Comparison of ENCODE assay signal across 23 cellular contexts in the genomic region with DNA sequence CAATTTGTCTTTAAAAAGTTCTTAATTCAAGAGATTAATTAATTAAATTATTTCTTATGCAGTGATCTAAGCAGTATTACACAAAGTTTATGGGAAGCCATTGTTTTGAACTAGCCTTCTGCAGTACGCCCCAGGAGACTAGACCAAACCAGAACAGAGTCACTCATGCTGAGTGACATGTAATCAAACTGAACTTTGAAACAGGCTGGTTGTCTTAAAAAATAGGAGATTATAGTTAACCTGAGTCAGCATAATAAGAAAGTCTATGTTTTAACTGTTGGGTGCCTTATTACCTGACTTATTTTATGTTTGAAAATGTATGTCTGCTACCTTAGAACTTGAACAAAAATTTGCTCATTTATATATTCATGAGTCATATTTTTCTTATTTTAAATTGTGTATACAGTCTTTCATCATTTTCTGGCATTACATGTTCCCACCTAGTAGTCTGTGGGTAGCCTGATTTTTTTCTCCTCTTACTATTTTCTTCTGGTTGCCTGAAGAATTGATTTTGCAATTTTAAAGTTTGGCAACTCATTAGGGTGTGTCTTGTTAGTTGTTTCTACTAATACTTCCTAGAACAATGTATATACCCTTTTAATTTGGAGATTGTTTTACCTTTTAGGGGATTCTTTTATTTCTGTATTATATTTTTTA.
"Had no signal": no experiment of that assay in that cellular context is flagged by ENCODE, and none has a peak within 500 bp of the region (broad histone marks: within the 10 kb centered on the region; RNA-seq: fewer than 3 reads in every experiment).

No MANE protein-coding gene starts in this region.

- H3K4me1 ChIP-seq: adrenal gland, left lung, prostate gland, right atrium auricular region, tibial artery had no signal

- FAIRE-seq: astrocyte had no signal

- H3K27me3 ChIP-seq: adrenal gland, left lung, right atrium auricular region, tibial artery had no signal

- H3K36me3 ChIP-seq: adrenal gland, left lung, prostate gland, right atrium auricular region, tibial artery had no signal

- H3K27ac ChIP-seq: adrenal gland, epithelial cell of prostate, left lung, prostate gland, right atrium auricular region, tibial artery had no signal

- DNase-seq: activated B cell treated with CpG ODN at 0.5 μM for 24 hours; activated CD4-positive, alpha-beta T cell treated with anti-CD3 and anti-CD28 coated beads for 36 hours; activated CD4-positive, alpha-beta T cell treated with anti-CD3 and anti-CD28 coated beads, Interleukin-2, amount 50 U/mL, for 4 hours; activated CD8-positive, alpha-beta memory T cell treated with anti-CD3 and anti-CD28 coated beads for 24 hours; activated CD8-positive, alpha-beta memory T cell treated with anti-CD3 and anti-CD28 coated beads, Interleukin-2, amount 50 U/mL, for 4 hours; activated T-cell treated with anti-CD3 and anti-CD28 coated beads, Interleukin-2, amount 50 U/mL, for 24 hours; adrenal gland; cerebellar nuclear complex; cortex of kidney; endodermal cell; foreskin melanocyte; immature natural killer cell; left lung; naive thymus-derived CD8-positive, alpha-beta T cell; stimulated activated CD4-positive, alpha-beta T cell treated with anti-CD3 and anti-CD28 coated beads, Interleukin-1b, Interleukin-23, amount 100 ng/mL, for 48 hours; stimulated activated naive CD8-positive, alpha-beta T cell treated with anti-CD3 and anti-CD28 coated beads, Interleukin-15, amount 100 ng/mL, for 72 hours; T-helper 17 cell; tibial artery had no signal

- H3K9me3 ChIP-seq: adrenal gland, left lung, prostate gland, right atrium auricular region, tibial artery had no signal

- H3K4me3 ChIP-seq: adrenal gland, left lung, lung, prostate gland, right atrium auricular region, tibial artery had no signal
